Comparison of ENCODE assay signal across 25 cellular contexts in genomic region chr6:106884576-106884975, GRCh38.
"Had no signal": no experiment of that assay in that cellular context is flagged by ENCODE, and none has a peak within 500 bp of the region (broad histone marks: within the 10 kb centered on the region; RNA-seq: fewer than 3 reads in every experiment).

No MANE protein-coding gene starts in this region.

- H3K4me2 ChIP-seq: smooth muscle cell had no signal

- FAIRE-seq: frontal cortex, kidney, urothelium cell line had no signal

- DNase-seq: cerebellar nuclear complex; cortex of kidney; effector memory CD8-positive, alpha-beta T cell; head of caudate nucleus; kidney; natural killer cell; stimulated activated CD4-positive, alpha-beta T cell treated with anti-CD3 and anti-CD28 coated beads, Interleukin-12 subunit alpha, Interleukin-12 subunit beta, amount 100 ng/mL, for 4 hours; stimulated activated CD4-positive, alpha-beta T cell treated with anti-CD3 and anti-CD28 coated beads, Interleukin-1b, Interleukin-23, amount 100 ng/mL, for 48 hours; stimulated activated CD4-positive, alpha-beta T cell treated with anti-CD3 and anti-CD28 coated beads, Interleukin-4, amount 100 ng/mL, for 1 hour; stimulated activated CD8-positive, alpha-beta memory T cell treated with anti-CD3 and anti-CD28 coated beads, Interleukin-4, amount 100 ng/mL, for 48 hours; stimulated activated naive CD4-positive, alpha-beta T cell treated with Interleukin-2 at 50 U/mL for 16 hours; stomach; upper lobe of left lung had no signal

- H3K36me3 Mint-ChIP-seq: memory B cell, natural killer cell had no signal

- H3K27me3 Mint-ChIP-seq: memory B cell had no signal

- H3K9ac ChIP-seq: parathyroid adenoma had no signal

- H3K9me3 Mint-ChIP-seq: effector memory CD8-positive, alpha-beta T cell; memory B cell; natural killer cell had no signal

- H3K4me1 Mint-ChIP-seq: natural killer cell had no signal

- H3K27ac Mint-ChIP-seq: effector memory CD8-positive, alpha-beta T cell; memory B cell; natural killer cell had no signal

- H2AFZ ChIP-seq: parathyroid adenoma had no signal

- ATAC-seq: effector memory CD8-positive, alpha-beta T cell; left lobe of liver; natural killer cell; sciatic nerve had no signal

- H3K36me3 ChIP-seq: neutrophil, prostate gland, right atrium auricular region, stomach, thyroid gland, upper lobe of left lung had no signal

- H3K27me3 ChIP-seq: neutrophil, right atrium auricular region, stomach, thyroid gland, upper lobe of left lung had no signal

- H3K9me3 ChIP-seq: neutrophil, prostate gland, right atrium auricular region, stomach, thyroid gland, upper lobe of left lung had no signal

- H3K79me2 ChIP-seq: parathyroid adenoma had no signal

- H3K4me3 ChIP-seq: lung, prostate gland, right atrium auricular region, smooth muscle cell, stomach, thyroid gland, upper lobe of left lung had no signal

- H3K4me1 ChIP-seq: prostate gland, right atrium auricular region, upper lobe of left lung had no signal

- H3K27ac ChIP-seq: neutrophil, parathyroid adenoma, right atrium auricular region, stomach, upper lobe of left lung had no signal

- H3K4me3 Mint-ChIP-seq: effector memory CD8-positive, alpha-beta T cell; memory B cell; natural killer cell had no signal
